In genomic region chr19:18464646-18465045, GRCh38 we compare ENCODE assay signal across 7 cellular contexts. TPM values are rescaled to one million over a fixed set of nuclear protein-coding genes. Genes with fewer than 3 reads are reported as not detected.
DNase-seq lines count a peak whose midpoint lies in the region; TF ChIP-seq lines count a peak whose summit lies in the region.

No MANE protein-coding gene starts in this region.

- no peak for TF ChIP-seq EP300 in suprapubic skin (IDR thresholded peaks at IDR 0.05)

- TF ChIP-seq POLR2A in suprapubic skin (IDR thresholded peaks at IDR 0.05), result no peak

- 21% methylated on average over 8 of the region's 8 CpGs for WGBS in suprapubic skin

- no peak overlapping the region for H3K4me3 ChIP-seq in suprapubic skin

- TF ChIP-seq CTCF in suprapubic skin (IDR thresholded peaks at IDR 0.05), result no peak

- H3K27me3 ChIP-seq in suprapubic skin, result no peaks in the 10 kb centered on the region

- H3K36me3 ChIP-seq in suprapubic skin, result peaks cover 31% of the 10 kb centered on the region

- DNase-seq in NCI-H1105 (lab: John Stamatoyannopoulos, UW), result peak; percentile 74
- DNase-seq in iris pigment epithelial cell (ENCODE audit: low read depth), result peak; percentile 97
- peak in 1 of 2 donors; percentile 91 for DNase-seq in suprapubic skin (ENCODE audit: low spot score in 2 of 2)
- DNase-seq in SW 1271 (lab: John Stamatoyannopoulos, UW), result no peak
- DNase-seq in SK-N-DZ (ENCODE audit: low spot score), result no peak
- DNase-seq in ecto neural progenitor cell (ENCODE audit: low spot score), result no peak

- H3K27ac ChIP-seq in angular gyrus (ENCODE audit: low read depth, low read length), result peak overlapping the region; percentile 98
- peak overlapping the region; percentile 75 for H3K27ac ChIP-seq in suprapubic skin

- peaks cover 75% of the 10 kb centered on the region for H3K4me1 ChIP-seq in suprapubic skin

- H3K9me3 ChIP-seq in suprapubic skin, result no peaks in the 10 kb centered on the region

RNA-seq across cellular contexts. Expression of gene ISYNA1, which starts 26.7 kb away (rescaled TPM):
- total RNA-seq in suprapubic skin, result 10 to 100 TPM in 3 of 4 donors, 1 to 10 TPM in 1; 7.9 to 27.6 (median 21.0) TPM
- 121 and 123 TPM in 2 replicates for polyA plus RNA-seq in SK-N-DZ (2014; cell fraction: cytosol; rRNA removed)
- 702 and 880 TPM in 2 replicates for polyA plus RNA-seq in SK-N-DZ (2014; cell fraction: nucleus; rRNA removed)

RNA-seq across cellular contexts. Expression of gene SSBP4, which starts 45.4 kb away (rescaled TPM):
- total RNA-seq in suprapubic skin, result 10 to 100 TPM; 18.1 to 30.5 (median 27.4) TPM
- 123 and 163 TPM in 2 replicates for polyA plus RNA-seq in SK-N-DZ (2014; cell fraction: cytosol; rRNA removed)
- polyA plus RNA-seq in SK-N-DZ (2014; cell fraction: nucleus; rRNA removed), result 351 and 529 TPM in 2 replicates

RNA-seq across cellular contexts. Expression of gene ELL, which starts 57.2 kb away (rescaled TPM):
- 10 to 100 TPM; 27.0 to 59.5 (median 36.9) TPM for total RNA-seq in suprapubic skin
- 6.6 and 7.1 TPM in 2 replicates for polyA plus RNA-seq in SK-N-DZ (2014; cell fraction: cytosol; rRNA removed)
- 8.1 and 9.4 TPM in 2 replicates for polyA plus RNA-seq in SK-N-DZ (2014; cell fraction: nucleus; rRNA removed)

Comparison
In these comparisons a context has a peak if more than half of its experiments do, and no peak if none do; other contexts are left out.
1. DNase-seq: peak in NCI-H1105 (single experiment) and iris pigment epithelial cell (single experiment); none in SW 1271 (0 of 2), SK-N-DZ (single experiment) and ecto neural progenitor cell (single experiment).